17 cellular contexts compared by ENCODE assay signal in genomic region chr3:153746211-153746610, GRCh38.
DNase-seq lines count a peak whose midpoint lies in the region; ATAC-seq, FAIRE-seq and TF ChIP-seq lines count a peak whose summit lies in the region.
"Had no signal": no experiment of that assay in that cellular context is flagged by ENCODE, and none has a peak within 500 bp of the region (broad histone marks: within the 10 kb centered on the region; RNA-seq: fewer than 3 reads in every experiment).

No MANE protein-coding gene starts in this region.

- H3K9me3 Mint-ChIP-seq in GM23338 = no peaks in the 10 kb centered on the region
- H3K9me3 Mint-ChIP-seq: CD4-positive, alpha-beta memory T cell had no signal

- no peak overlapping the region for H3K4me2 ChIP-seq in GM23338

- no peak for ATAC-seq in GM23338
- ATAC-seq: HCT116 had no signal

- H3K4me1 ChIP-seq in GM23338 (ENCODE audit: insufficient read depth) = peaks cover 22% of the 10 kb centered on the region
- H3K4me1 ChIP-seq: BE2C had no signal

- H3K9me2 ChIP-seq in GM23338 (ENCODE audit: insufficient read depth) = no peaks in the 10 kb centered on the region

- no peak for DNase-seq in GM23338 (ENCODE audit: low spot score)
- DNase-seq in NOMO-1 treated with DMSO at 0.1 percent for 48 hours (lab: John Stamatoyannopoulos, UW; ENCODE audit: unreplicated experiment) = peak; percentile 37
- no peak for DNase-seq in HEK293T (ENCODE audit: extremely low spot score)
- DNase-seq in SKM-1 (lab: John Stamatoyannopoulos, UW; ENCODE audit: unreplicated experiment) = no peak
- no peak for DNase-seq in H4 (ENCODE audit: low spot score)
- no peak for DNase-seq in GDM1 (lab: John Stamatoyannopoulos, UW)
- DNase-seq: BE2C; CD4-positive, alpha-beta memory T cell; DMS153; DMS79 treated with DMSO at 0.1 percent for 48 hours; GF-D8 had no signal

- peak; percentile 53 for FAIRE-seq in colon (lab: Jason Lieb, UNC)
- FAIRE-seq: D721Med, H54 had no signal

- peak overlapping the region; percentile 15; the same call in 1 of the 2 replicates for H3K27ac Mint-ChIP-seq in GM23338
- H3K27ac Mint-ChIP-seq: CD4-positive, alpha-beta memory T cell had no signal

- no peaks in the 10 kb centered on the region for H3K36me3 Mint-ChIP-seq in GM23338 (ENCODE audit: low read depth)
- H3K36me3 Mint-ChIP-seq: CD4-positive, alpha-beta memory T cell had no signal

- peaks cover 2% of the 10 kb centered on the region for H3K27me3 Mint-ChIP-seq in GM23338 (ENCODE audit: insufficient read depth, low read depth, poor library complexity)
- H3K27me3 Mint-ChIP-seq: CD4-positive, alpha-beta memory T cell had no signal

- no peak overlapping the region for H3K4me3 ChIP-seq in GM23338

- no peak overlapping the region for H2AFZ ChIP-seq in GM23338

- no peaks in the 10 kb centered on the region for H3K36me3 ChIP-seq in GM23338 (ENCODE audit: insufficient read depth)
- H3K36me3 ChIP-seq: BE2C had no signal

- H3F3A ChIP-seq in GM23338 (replicated peaks; ENCODE audit: low read depth) = no peaks in the 10 kb centered on the region

- CTCF ChIA-PET in HEK293T (lab: Yijun Ruan, JAX) = no interaction called here

- H3K4me3 Mint-ChIP-seq in GM23338 = no peak overlapping the region
- H3K4me3 Mint-ChIP-seq: CD4-positive, alpha-beta memory T cell had no signal

- no peaks in the 10 kb centered on the region for H4K20me1 ChIP-seq in GM23338 (replicated peaks; ENCODE audit: insufficient read depth)

- H3K27me3 ChIP-seq in GM23338 (ENCODE audit: insufficient read depth) = no peaks in the 10 kb centered on the region
- H3K27me3 ChIP-seq: BE2C had no signal

- POLR2A ChIA-PET in HEK293T (lab: Yijun Ruan, JAX) = no interaction called here

- TF ChIP-seq CTCF in GM23338 (conservative IDR thresholded peaks at IDR 0.05; ENCODE audit: low read depth in 2 of 2) = no peak

- peaks cover 13% of the 10 kb centered on the region; the same call in 2 of the 3 replicates for H3K4me1 Mint-ChIP-seq in GM23338

- H3K27ac ChIP-seq in GM23338 (ENCODE audit: low read depth) = no peak overlapping the region
- H3K27ac ChIP-seq: C4-2B, HL-60 had no signal

- no peaks in the 10 kb centered on the region for H3K79me2 ChIP-seq in GM23338 (replicated peaks; ENCODE audit: insufficient read depth)

TF ChIP-seq in GM23338, 12 proteins besides CTCF, POLR2A, EP300 and RAD21 (continues in another document):
- no peak for TF ChIP-seq STAT1 (IDR thresholded peaks at IDR 0.05; ENCODE audit: unreplicated experiment)
- no peak for TF ChIP-seq JUNB (IDR thresholded peaks at IDR 0.05; ENCODE audit: unreplicated experiment)

TF ChIP-seq in HEK293T, 16 proteins besides CTCF, POLR2A, EP300 and RAD21:
- TF ChIP-seq SP1 (IDR thresholded peaks at IDR 0.05) (no peak), FOXM1 (IDR thresholded peaks at IDR 0.05; ENCODE audit: borderline replicate concordance) (no peak), LEF1 (IDR thresholded peaks at IDR 0.05; ENCODE audit: borderline replicate concordance) (no peak), ZNF384 (IDR thresholded peaks at IDR 0.05) (no peak), TARDBP (IDR thresholded peaks at IDR 0.05) (no peak), CTBP1 (IDR thresholded peaks at IDR 0.05; ENCODE audit: borderline replicate concordance) (no peak)
